ENCODE assay signal across 12 cellular contexts in the genomic region with DNA sequence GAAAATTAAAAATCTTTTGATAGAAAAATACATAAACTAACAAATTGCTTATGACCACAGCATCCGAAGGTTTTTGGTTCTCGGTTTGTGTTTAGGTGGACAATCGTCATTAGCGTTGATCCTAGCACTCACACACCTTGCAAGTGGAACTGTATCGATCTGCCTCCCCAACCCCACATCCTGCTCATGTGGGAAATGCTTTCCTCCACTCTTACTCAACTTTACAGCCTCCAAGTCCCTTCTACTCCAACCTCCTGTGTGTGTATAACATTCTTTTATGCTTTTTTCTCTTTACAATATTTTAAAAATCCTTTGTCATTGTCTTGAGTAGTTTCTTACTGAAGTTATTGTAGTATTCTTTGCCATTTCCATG.
DNase-seq lines count a peak whose midpoint lies in the region; ATAC-seq and TF ChIP-seq lines count a peak whose summit lies in the region.
"Had no signal": no experiment of that assay in that cellular context is flagged by ENCODE, and none has a peak within 500 bp of the region (broad histone marks: within the 10 kb centered on the region; RNA-seq: fewer than 3 reads in every experiment).

No MANE protein-coding gene starts in this region.

- no peaks in the 10 kb centered on the region for H3K9me3 Mint-ChIP-seq in activated naive CD4-positive, alpha-beta T cell treated with anti-CD3 and anti-CD28 coated beads, Interleukin-2, amount 10 ng/mL, durations not matched to agents 7 days and 5 days
- no peaks in the 10 kb centered on the region for H3K9me3 Mint-ChIP-seq in effector memory CD8-positive, alpha-beta T cell

- no peaks in the 10 kb centered on the region for H3K27me3 ChIP-seq in OCI-LY1 (ENCODE audit: insufficient read depth, low read length)
- H3K27me3 ChIP-seq: sigmoid colon, upper lobe of left lung had no signal

- H4K20me1 ChIP-seq in OCI-LY1 (ENCODE audit: insufficient read depth, low read length), result no peaks in the 10 kb centered on the region

- no peak overlapping the region for H3K4me3 ChIP-seq in OCI-LY1 (ENCODE audit: low read depth, low read length, poor library complexity, severe bottlenecking)
- H3K4me3 ChIP-seq: sigmoid colon, upper lobe of left lung had no signal

- no peak for TF ChIP-seq CTCF in OCI-LY1 (IDR thresholded peaks at IDR 0.05; ENCODE audit: low read length)

- H3F3A ChIP-seq in OCI-LY1 (ENCODE audit: insufficient read depth, low read length), result no peaks in the 10 kb centered on the region

- H3K79me2 ChIP-seq in OCI-LY1 (ENCODE audit: insufficient read depth, low read length), result no peaks in the 10 kb centered on the region

- peak; percentile 58 for ATAC-seq in effector memory CD8-positive, alpha-beta T cell (replicated peaks)
- ATAC-seq in HG02870 (IDR thresholded peaks at IDR 0.05; ENCODE audit: unreplicated experiment), result no peak

- no peaks in the 10 kb centered on the region for H3K9me3 ChIP-seq in OCI-LY1 (ENCODE audit: low read length)
- H3K9me3 ChIP-seq: sigmoid colon, upper lobe of left lung had no signal

- H3K36me3 Mint-ChIP-seq in activated naive CD4-positive, alpha-beta T cell treated with anti-CD3 and anti-CD28 coated beads, Interleukin-2, amount 10 ng/mL, durations not matched to agents 7 days and 5 days, result no peaks in the 10 kb centered on the region
- H3K36me3 Mint-ChIP-seq in effector memory CD8-positive, alpha-beta T cell (ENCODE audit: insufficient read depth), result no peaks in the 10 kb centered on the region

- CTCF ChIA-PET in activated naive CD4-positive, alpha-beta T cell treated with anti-CD3 and anti-CD28 coated beads, Interleukin-2, amount 10 ng/mL, durations not matched to agents 7 days and 5 days (lab: Charles Lee), result interaction anchor here (0.7 kb wide), 1 partner anchor 12 kb away, joined by 3 read pairs; no protein-coding TSS in a partner anchor

- peaks cover 31% of the 10 kb centered on the region for H3K4me1 ChIP-seq in OCI-LY1 (ENCODE audit: insufficient read depth, low read length, severe bottlenecking)

- H3K4me1 Mint-ChIP-seq in activated naive CD4-positive, alpha-beta T cell treated with anti-CD3 and anti-CD28 coated beads, Interleukin-2, amount 10 ng/mL, durations not matched to agents 7 days and 5 days, result peaks cover 43% of the 10 kb centered on the region
- peaks cover 7 to 10% of the 10 kb centered on the region in 2 donors for H3K4me1 Mint-ChIP-seq in effector memory CD8-positive, alpha-beta T cell (ENCODE audit: low read depth in 2 of 2)

- DNase-seq in activated naive CD4-positive, alpha-beta T cell treated with anti-CD3 and anti-CD28 coated beads, Interleukin-2, amount 10 ng/mL, durations not matched to agents 7 days and 5 days, result peak; percentile 43
- no peak for DNase-seq in activated naive CD4-positive, alpha-beta T cell treated with anti-CD3 and anti-CD28 coated beads, Interleukin-2, amount 50 U/mL, for 16 hours
- DNase-seq in effector memory CD8-positive, alpha-beta T cell, result no peak
- DNase-seq in DMS79 (lab: John Stamatoyannopoulos, UW) (no peak), glomerular visceral epithelial cell (ENCODE audit: extremely low spot score) (no peak), NCI-H1105 (lab: John Stamatoyannopoulos, UW) (no peak)
- DNase-seq: cortex of kidney, foreskin melanocyte, sigmoid colon had no signal

- H3K27me3 Mint-ChIP-seq in activated naive CD4-positive, alpha-beta T cell treated with anti-CD3 and anti-CD28 coated beads, Interleukin-2, amount 10 ng/mL, durations not matched to agents 7 days and 5 days, result no peaks in the 10 kb centered on the region
- H3K27me3 Mint-ChIP-seq in effector memory CD8-positive, alpha-beta T cell, result no peaks in the 10 kb centered on the region

- no peaks in the 10 kb centered on the region for H3K36me3 ChIP-seq in OCI-LY1 (ENCODE audit: insufficient read depth, low read length)
- H3K36me3 ChIP-seq: sigmoid colon, upper lobe of left lung had no signal

- peak overlapping the region; percentile 29 for H3K4me3 Mint-ChIP-seq in activated naive CD4-positive, alpha-beta T cell treated with anti-CD3 and anti-CD28 coated beads, Interleukin-2, amount 10 ng/mL, durations not matched to agents 7 days and 5 days
- H3K4me3 Mint-ChIP-seq in effector memory CD8-positive, alpha-beta T cell, result peak overlapping the region; percentile 14 to 55

- H3K27ac Mint-ChIP-seq in activated naive CD4-positive, alpha-beta T cell treated with anti-CD3 and anti-CD28 coated beads, Interleukin-2, amount 10 ng/mL, durations not matched to agents 7 days and 5 days, result peak overlapping the region; percentile 74
- H3K27ac Mint-ChIP-seq in effector memory CD8-positive, alpha-beta T cell, result peak overlapping the region; percentile 80 to 82

- no peak overlapping the region for H3K9ac ChIP-seq in OCI-LY1 (ENCODE audit: low read length)

- no peaks in the 10 kb centered on the region for H3K9me2 ChIP-seq in OCI-LY1 (ENCODE audit: low read depth, low read length)

- peak overlapping the region; percentile 20; the same call in 1 of the 2 replicates for H3K4me2 ChIP-seq in OCI-LY1 (ENCODE audit: low read length)

- peak overlapping the region; percentile 36 for H3K27ac ChIP-seq in OCI-LY1 (ENCODE audit: low read depth, low read length, poor library complexity, severe bottlenecking)
- H3K27ac ChIP-seq: sigmoid colon had no signal

- H2AFZ ChIP-seq in OCI-LY1 (ENCODE audit: low read length), result no peak overlapping the region
